Comparison of ENCODE assay signal across 13 cellular contexts in the genomic region with DNA sequence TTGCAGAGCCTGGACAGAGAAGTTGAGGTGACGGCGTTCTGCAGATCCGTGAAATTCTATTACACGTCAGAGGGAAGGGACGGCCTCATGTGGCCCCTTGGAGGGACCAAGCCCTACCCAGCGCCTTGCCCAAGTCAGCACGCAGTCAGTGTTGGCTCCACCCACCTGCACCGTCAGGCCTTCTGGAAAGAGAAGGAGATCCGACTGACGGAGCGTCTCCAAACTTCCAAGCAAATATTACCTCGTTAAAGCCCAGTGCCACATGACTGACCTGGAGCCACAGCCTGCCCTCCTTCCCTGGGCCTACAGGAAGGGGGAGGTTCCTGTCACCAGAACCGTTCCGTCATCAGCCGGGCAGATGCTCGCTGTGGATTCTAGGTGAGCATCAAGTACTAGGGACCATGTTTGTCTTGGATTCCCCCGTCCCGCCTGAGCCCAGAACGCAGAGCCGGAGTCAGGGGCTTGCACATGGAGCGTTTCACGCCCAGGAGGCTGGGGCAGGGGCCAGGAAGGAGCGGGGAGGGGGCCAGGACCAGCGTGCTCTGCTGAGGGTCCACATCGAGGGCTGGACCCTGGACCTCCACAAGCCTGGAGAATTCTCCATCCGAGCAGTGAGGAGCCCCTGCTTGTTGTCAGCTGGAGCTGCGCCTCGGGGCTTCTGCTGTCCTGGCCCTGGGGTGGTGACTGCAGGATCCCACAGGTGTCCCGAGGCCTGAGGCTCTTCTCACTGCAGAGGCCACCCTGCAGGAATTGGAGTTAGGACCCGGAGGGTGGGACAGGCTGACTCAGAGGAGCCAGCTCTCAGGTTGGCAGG. TPM values are rescaled to one million over a fixed set of nuclear protein-coding genes. Genes with fewer than 3 reads are reported as not detected.
A peak's percentile ranks its signal among the peaks of the same experiment; 100 is the strongest.
DNase-seq lines count a peak whose midpoint lies in the region; ATAC-seq and TF ChIP-seq lines count a peak whose summit lies in the region.
"Had no signal": no experiment of that assay in that cellular context is flagged by ENCODE, and none has a peak within 500 bp of the region (broad histone marks: within the 10 kb centered on the region; RNA-seq: fewer than 3 reads in every experiment).

No MANE protein-coding gene starts in this region.

- H3K27me3 ChIP-seq in BJ (ENCODE audit: control insufficient read depth, insufficient read depth, low read length) (no peaks in the 10 kb centered on the region), IMR-90 (ENCODE audit: control insufficient read depth, insufficient read depth, low read length) (peaks cover 3% of the 10 kb centered on the region; the same call in 1 of the 2 replicates)
- H3K27me3 ChIP-seq: dorsolateral prefrontal cortex had no signal

- ATAC-seq in IMR-90 (ENCODE audit: low read depth) (no peak), HG02678 (IDR thresholded peaks at IDR 0.05; ENCODE audit: unreplicated experiment) (no peak)

- no peak overlapping the region for H3K18ac ChIP-seq in IMR-90 (ENCODE audit: low read depth, low read length)

- H2BK5ac ChIP-seq in IMR-90 (ENCODE audit: low read depth, low read length, poor library complexity, severe bottlenecking): peak overlapping the region; percentile 65

- 0 out of 2 replicates have a peak, but pooled peaks cover 3% of the 10 kb centered on the region for H4K20me1 ChIP-seq in IMR-90 (ENCODE audit: insufficient read depth, low read length)

- peak overlapping the region; percentile 54; the same call in 1 of the 2 replicates for H3K23ac ChIP-seq in IMR-90 (ENCODE audit: low read depth, low read length)

- CTCF ChIA-PET in BJ (lab: Yijun Ruan, JAX): interaction anchor here (0.6 kb wide), 1 partner anchor 206 kb away, joined by 3 read pairs; no protein-coding TSS in a partner anchor
- CTCF ChIA-PET in IMR-90 (lab: Yijun Ruan, JAX): no interaction called here

- POLR2A ChIA-PET in BJ (lab: Charles Lee): no interaction called here
- POLR2A ChIA-PET in IMR-90 (lab: Charles Lee; ENCODE audit: unreplicated experiment): no interaction called here

- no peak for TF ChIP-seq RAD21 in IMR-90 (IDR thresholded peaks at IDR 0.05; ENCODE audit: low read length)

- peak overlapping the region; percentile 16 for H3K4me3 ChIP-seq in BJ (ENCODE audit: low read depth, low read length)
- H3K4me3 ChIP-seq in IMR-90 (ENCODE audit: insufficient read depth, low read depth, low read length): no peak overlapping the region
- H3K4me3 ChIP-seq: dorsolateral prefrontal cortex, SK-N-MC had no signal

- H2BK120ac ChIP-seq in IMR-90 (ENCODE audit: low read depth, low read length): peak overlapping the region; percentile 89

- WGBS in IMR-90 (ENCODE audit: extremely low coverage in 2 of 2, insufficient read length in 1 of 2), 2 experiments: 84% methylated on average over 19 of the region's 30 CpGs; no CpG with 5 or more reads in 1 of the 2 experiments

- peaks cover 0 to 6% of the 10 kb centered on the region in 2 experiments; a peak in 1 of 4 replicates for H3K79me1 ChIP-seq in IMR-90 (ENCODE audit: low read depth in 1 of 2, low read length in 2 of 2)

- H3K27me3 Mint-ChIP-seq in endothelial cell (ENCODE audit: unreplicated experiment): peaks cover 8% of the 10 kb centered on the region
- H3K27me3 Mint-ChIP-seq: activated naive CD8-positive, alpha-beta T cell had no signal

- no peak overlapping the region for H4K5ac ChIP-seq in IMR-90 (ENCODE audit: low read depth, low read length)

- intact Hi-C loops in IMR-90 (cut with micrococcal nuclease) (no loop called here), posterior vena cava (cut with DNase I) (no loop called here)

- H3K4me3 Mint-ChIP-seq in endothelial cell (ENCODE audit: unreplicated experiment): no peak overlapping the region
- H3K4me3 Mint-ChIP-seq: activated naive CD8-positive, alpha-beta T cell; memory B cell had no signal

- H3K9me3 Mint-ChIP-seq in endothelial cell (ENCODE audit: unreplicated experiment): no peaks in the 10 kb centered on the region
- H3K9me3 Mint-ChIP-seq: memory B cell had no signal

- H3K9ac ChIP-seq in IMR-90 (ENCODE audit: low read depth, low read length): no peak overlapping the region

- BruUV-seq in IMR-90 (replicated peaks; lab: Mats Ljungman, UMichigan): no TSS peak

- H3K56ac ChIP-seq in IMR-90 (ENCODE audit: extremely low read depth, insufficient read depth, low read length): peak overlapping the region; percentile 31

- DNase-seq in BJ (ENCODE audit: low read depth) (no peak), IMR-90 (no peak), endothelial cell (ENCODE audit: low spot score) (peak; percentile 1), posterior vena cava (ENCODE audit: low spot score) (peak; percentile 73), NCI-H345 treated with DMSO at 0.1 percent for 48 hours (lab: John Stamatoyannopoulos, UW; ENCODE audit: unreplicated experiment) (no peak), GM13976 (ENCODE audit: low spot score) (no peak), dermis blood vessel endothelial cell (no peak)
- DNase-seq: NCI-H524 treated with DMSO at 0.1 percent for 48 hours had no signal

- peak overlapping the region; percentile 98 for H2AK5ac ChIP-seq in IMR-90 (ENCODE audit: low read depth, low read length)

- peak overlapping the region; percentile 88 for H3K14ac ChIP-seq in IMR-90 (replicated peaks; ENCODE audit: low read depth, low read length)

- H4K8ac ChIP-seq in IMR-90 (ENCODE audit: low read depth in 2 of 2, low read length in 2 of 2): peak overlapping the region; percentile 30 to 82; a peak in 1 of 4 replicates

- peak overlapping the region; percentile 44 for H4K91ac ChIP-seq in IMR-90 (ENCODE audit: insufficient read depth, low read depth, low read length)

- peak overlapping the region; percentile 84; the same call in 1 of the 3 replicates for H2BK15ac ChIP-seq in IMR-90 (ENCODE audit: low read depth, low read length)

- H3K27ac Mint-ChIP-seq in endothelial cell (ENCODE audit: unreplicated experiment): no peak overlapping the region
- H3K27ac Mint-ChIP-seq: activated naive CD8-positive, alpha-beta T cell; memory B cell had no signal

- peak overlapping the region; percentile 86 for H2AK9ac ChIP-seq in IMR-90 (replicated peaks; ENCODE audit: low read depth, low read length, poor library complexity)

- H3K4ac ChIP-seq in IMR-90 (ENCODE audit: low read depth, low read length): peak overlapping the region; percentile 73

- H2BK20ac ChIP-seq in IMR-90 (ENCODE audit: low read depth, low read length): peak overlapping the region; percentile 83

- dilution Hi-C loops in IMR-90 (cut with HindIII; ENCODE audit: low sequenced_read_pairs, unreplicated experiment): no loop called here

- peak overlapping the region; percentile 35; the same call in 1 of the 2 replicates for H3K27ac ChIP-seq in IMR-90 (ENCODE audit: insufficient read depth, low read length)
- H3K27ac ChIP-seq: dorsolateral prefrontal cortex, SK-N-MC had no signal

- TF ChIP-seq CTCF in BJ (IDR thresholded peaks at IDR 0.05; ENCODE audit: insufficient read depth, low read depth, low read length) (no peak), IMR-90 (conservative IDR thresholded peaks at IDR 0.05; ENCODE audit: low read depth, low read length) (no peak), endothelial cell (IDR thresholded peaks at IDR 0.05; ENCODE audit: unreplicated experiment) (no peak), GM13976 (IDR thresholded peaks at IDR 0.05; ENCODE audit: borderline replicate concordance, control extremely low read depth, extremely low read depth, insufficient read depth, missing control alignments) (no peak)

- no peak overlapping the region for H3K4me2 ChIP-seq in IMR-90 (ENCODE audit: low read depth, low read length)

- H3K4me1 ChIP-seq in IMR-90 (ENCODE audit: control insufficient read depth, insufficient read depth, low read length): peaks cover 18% of the 10 kb centered on the region

- H3K36me3 ChIP-seq in BJ (ENCODE audit: control insufficient read depth, insufficient read depth, low read length): no peaks in the 10 kb centered on the region
- H3K36me3 ChIP-seq in IMR-90 (ENCODE audit: control insufficient read depth, insufficient read depth, low read length): no peaks in the 10 kb centered on the region

- TF ChIP-seq POLR2A in IMR-90 (IDR thresholded peaks at IDR 0.05; ENCODE audit: low read depth, low read length): no peak

- H2AFZ ChIP-seq in IMR-90 (replicated peaks; ENCODE audit: low read length, poor library complexity): peak overlapping the region; percentile 87

- H3K4me1 Mint-ChIP-seq in endothelial cell (ENCODE audit: unreplicated experiment): peaks cover 3% of the 10 kb centered on the region

- no peaks in the 10 kb centered on the region for H3K36me3 Mint-ChIP-seq in endothelial cell (ENCODE audit: low read depth, unreplicated experiment)
- H3K36me3 Mint-ChIP-seq: activated naive CD8-positive, alpha-beta T cell; memory B cell had no signal

- H3K9me3 ChIP-seq in IMR-90 (ENCODE audit: control insufficient read depth, insufficient read depth, low read length): no peaks in the 10 kb centered on the region

- in situ Hi-C loops in IMR-90 (cut with MboI; ENCODE audit: low sequenced_read_pairs): no loop called here
- in situ Hi-C loops in GM13976 (cut with MboI; ENCODE audit: low sequenced_read_pairs, unreplicated experiment): no loop called here

- H3K9me1 ChIP-seq in IMR-90 (ENCODE audit: insufficient read depth, low read length): peaks cover 13% of the 10 kb centered on the region

TF ChIP-seq in IMR-90, 13 proteins besides CTCF, POLR2A, EP300 and RAD21 (continues in another document):
- TF ChIP-seq FOS (IDR thresholded peaks at IDR 0.05; ENCODE audit: low read depth, low read length) (no peak), CEBPB (IDR thresholded peaks at IDR 0.05; ENCODE audit: low read depth, low read length) (no peak), NFE2L2 (IDR thresholded peaks at IDR 0.05; ENCODE audit: low read depth, low read length) (no peak), SMC3 (IDR thresholded peaks at IDR 0.05; ENCODE audit: low read depth, low read length) (no peak), MAFK (IDR thresholded peaks at IDR 0.05; ENCODE audit: low read depth, low read length) (no peak), BHLHE40 (IDR thresholded peaks at IDR 0.05; ENCODE audit: low read depth, low read length) (no peak)
- TF ChIP-seq, protein P1, sequence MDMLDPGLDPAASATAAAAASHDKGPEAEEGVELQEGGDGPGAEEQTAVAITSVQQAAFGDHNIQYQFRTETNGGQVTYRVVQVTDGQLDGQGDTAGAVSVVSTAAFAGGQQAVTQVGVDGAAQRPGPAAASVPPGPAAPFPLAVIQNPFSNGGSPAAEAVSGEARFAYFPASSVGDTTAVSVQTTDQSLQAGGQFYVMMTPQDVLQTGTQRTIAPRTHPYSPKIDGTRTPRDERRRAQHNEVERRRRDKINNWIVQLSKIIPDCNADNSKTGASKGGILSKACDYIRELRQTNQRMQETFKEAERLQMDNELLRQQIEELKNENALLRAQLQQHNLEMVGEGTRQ (IDR thresholded peaks at IDR 0.05; ENCODE audit: low read depth, low read length): no peak

RNA-seq across cellular contexts. Expression of a gene that starts 22.6 kb away (rescaled TPM):
- polyA plus RNA-seq in BJ (2011; rRNA removed) (31.2 and 63.2 TPM in 2 replicates), IMR-90 (2012; rRNA removed) (48.2 and 60.2 TPM in 2 replicates)
- 24.7 and 26.0 TPM in 2 replicates for polyA minus RNA-seq in BJ (2011; rRNA and poly(A)+ RNA removed)
- total RNA-seq in IMR-90 (2012; rRNA removed) (17.9 and 21.4 TPM in 2 replicates), endothelial cell (ENCODE audit: unreplicated experiment) (5.3 TPM), posterior vena cava (100 to 1,000 TPM in 1 of 2 donors, 10 to 100 TPM in 1; 80.5 to 101 TPM), dermis blood vessel endothelial cell (80.6 and 85.3 TPM in 2 replicates)
- 73.7 and 167 TPM in 2 replicates for polyA plus RNA-seq in IMR-90 (2012; cell fraction: cytosol; rRNA removed)
- polyA plus RNA-seq in IMR-90 (2012; cell fraction: nucleus; rRNA removed; ENCODE audit: low replicate concordance): 50.0 and 129 TPM in 2 replicates

Comparison
In these comparisons a context has a peak if more than half of its experiments do, and no peak if none do; other contexts are left out.
1. DNase-seq: peak in endothelial cell (single experiment) and posterior vena cava (single experiment); none in BJ (single experiment), IMR-90 (single experiment), NCI-H345 treated with DMSO at 0.1 percent for 48 hours (single experiment), GM13976 (single experiment) and dermis blood vessel endothelial cell (single experiment).